In genomic region chr9:135609366-135609955, GRCh38 we compare ENCODE assay signal across 24 cellular contexts. TPM values are rescaled to one million over a fixed set of nuclear protein-coding genes. Genes with fewer than 3 reads are reported as not detected.
A peak's percentile ranks its signal among the peaks of the same experiment; 100 is the strongest.
DNase-seq lines count a peak whose midpoint lies in the region; ATAC-seq and TF ChIP-seq lines count a peak whose summit lies in the region.
"Had no signal": no experiment of that assay in that cellular context is flagged by ENCODE, and none has a peak within 500 bp of the region (broad histone marks: within the 10 kb centered on the region; RNA-seq: fewer than 3 reads in every experiment).

No MANE protein-coding gene starts in this region.

- peak; percentile 43 for DNase-seq in activated effector memory CD4-positive, alpha-beta T cell treated with anti-CD3 and anti-CD28 coated beads, Interleukin-2, amount 50 U/mL, for 16 hours
- DNase-seq in activated effector memory CD4-positive, alpha-beta T cell treated with Interleukin-2 at 50 U/mL for 16 hours = no peak
- DNase-seq in D341Med (ENCODE audit: low spot score) = peak; percentile 29
- DNase-seq in RWPE2 (ENCODE audit: low spot score) = peak; percentile 21
- peak; percentile 71 for DNase-seq in osteoblast (ENCODE audit: insufficient read length, low spot score, missing footprints)
- no peak for DNase-seq in MG63
- no peak for DNase-seq in SJCRH30
- DNase-seq in ascending aorta (ENCODE audit: low spot score in 2 of 2) = no peak
- DNase-seq: CD4-positive, alpha-beta T cell; COR-L47; DND-41; H9; HFFc6; Kasumi-1; NCI-H1417; NCI-H187 treated with DMSO at 0.1 percent for 48 hours; NCI-H2107; NK-92 treated with Interleukin-12 subunit alpha and Interleukin-12 subunit beta, amount 100 ng/mL, for 24 hours had no signal

- H3K4me2 ChIP-seq in osteoblast (ENCODE audit: insufficient read depth, low read length) = no peak overlapping the region
- H3K4me2 ChIP-seq: BLaER1 had no signal

- intact Hi-C loops in ascending aorta (cut with DNase I) = loop anchor here (10.0 kb wide), 1 partner anchor 675 kb away; no protein-coding TSS in a partner anchor

- peaks cover 9% of the 10 kb centered on the region for H3K27me3 ChIP-seq in RWPE2 (ENCODE audit: insufficient read depth, poor library complexity, severe bottlenecking)
- H3K27me3 ChIP-seq in osteoblast (ENCODE audit: insufficient read depth, low read length) = peaks cover 2% of the 10 kb centered on the region
- no peaks in the 10 kb centered on the region for H3K27me3 ChIP-seq in MG63
- peaks cover 5% of the 10 kb centered on the region for H3K27me3 ChIP-seq in SJCRH30
- H3K27me3 ChIP-seq in ascending aorta = no peaks in the 10 kb centered on the region
- H3K27me3 ChIP-seq: BLaER1 had no signal

- H3K36me3 ChIP-seq in RWPE2 (ENCODE audit: low read depth) = no peaks in the 10 kb centered on the region
- no peaks in the 10 kb centered on the region for H3K36me3 ChIP-seq in osteoblast (ENCODE audit: insufficient read depth, low read length)
- no peaks in the 10 kb centered on the region for H3K36me3 ChIP-seq in MG63
- no peaks in the 10 kb centered on the region for H3K36me3 ChIP-seq in SJCRH30
- H3K36me3 ChIP-seq in ascending aorta = no peaks in the 10 kb centered on the region
- H3K36me3 ChIP-seq: BLaER1 had no signal

- H3K9me3 ChIP-seq in RWPE2 (ENCODE audit: severe bottlenecking) (no peaks in the 10 kb centered on the region), osteoblast (ENCODE audit: low read depth, low read length) (no peaks in the 10 kb centered on the region), MG63 (no peaks in the 10 kb centered on the region), SJCRH30 (replicated peaks) (no peaks in the 10 kb centered on the region), ascending aorta (no peaks in the 10 kb centered on the region)
- H3K9me3 ChIP-seq: BLaER1 had no signal

- H3K4me1 ChIP-seq in RWPE2 (ENCODE audit: insufficient read depth, poor library complexity, severe bottlenecking) = no peaks in the 10 kb centered on the region
- H3K4me1 ChIP-seq in osteoblast (ENCODE audit: insufficient read depth, low read length) = no peaks in the 10 kb centered on the region
- H3K4me1 ChIP-seq in SJCRH30 = no peaks in the 10 kb centered on the region
- no peaks in the 10 kb centered on the region for H3K4me1 ChIP-seq in ascending aorta

- TF ChIP-seq CTCF in RWPE2 (IDR thresholded peaks at IDR 0.05; ENCODE audit: poor library complexity, severe bottlenecking) (no peak), osteoblast (IDR thresholded peaks at IDR 0.05; ENCODE audit: extremely low read depth, low read depth, low read length) (no peak), ascending aorta (IDR thresholded peaks at IDR 0.05) (no peak)

- H4K20me1 ChIP-seq in osteoblast (ENCODE audit: insufficient read depth, low read length) = no peaks in the 10 kb centered on the region
- H4K20me1 ChIP-seq: BLaER1 had no signal

- H3K79me2 ChIP-seq in osteoblast (ENCODE audit: insufficient read depth, low read length) = no peaks in the 10 kb centered on the region

- H3K4me3 ChIP-seq in RWPE2 (ENCODE audit: severe bottlenecking) = no peak overlapping the region
- H3K4me3 ChIP-seq in osteoblast (ENCODE audit: insufficient read depth, low read length) = no peak overlapping the region
- no peak overlapping the region for H3K4me3 ChIP-seq in MG63
- H3K4me3 ChIP-seq in SJCRH30 = no peak overlapping the region
- H3K4me3 ChIP-seq in ascending aorta = no peak overlapping the region
- H3K4me3 ChIP-seq: BLaER1, GM12878 had no signal

- no peak overlapping the region for H3K27ac ChIP-seq in RWPE2 (ENCODE audit: poor library complexity, severe bottlenecking)
- no peak overlapping the region for H3K27ac ChIP-seq in osteoblast (ENCODE audit: low read depth, low read length)
- H3K27ac ChIP-seq in SJCRH30 = no peak overlapping the region
- no peak overlapping the region for H3K27ac ChIP-seq in ascending aorta
- H3K27ac ChIP-seq: BLaER1 had no signal

- no peak overlapping the region for H2AFZ ChIP-seq in osteoblast (ENCODE audit: low read length)

- no peak; the same call in 2 of the 3 replicates for ATAC-seq in RWPE2 (ENCODE audit: low read depth)
- ATAC-seq: GM12878, Panc1 had no signal

RNA-seq across cellular contexts. Expression of gene GLT6D1, which starts 29.9 kb away (rescaled TPM):
- total RNA-seq in osteoblast = not detected in 2 replicates
- total RNA-seq in MG63 (2014; rRNA removed; shearing (Covaris generic); ENCODE audit: low replicate concordance) = not detected in 2 replicates
- not detected in 2 replicates for total RNA-seq in SJCRH30 (2014; rRNA removed; shearing (Covaris generic))
- not detected for total RNA-seq in ascending aorta
- total RNA-seq: CD4-positive, alpha-beta T cell; GM12878; H9; HFFc6; MCF 10A; NCI-H460; SK-MEL-5 had no signal

RNA-seq across cellular contexts. Expression of gene PAEP, which starts 47.9 kb away (rescaled TPM):
- total RNA-seq in osteoblast = not detected in 2 replicates
- total RNA-seq in MG63 (2014; rRNA removed; shearing (Covaris generic); ENCODE audit: low replicate concordance) = not detected in 2 replicates
- not detected in 2 replicates for total RNA-seq in SJCRH30 (2014; rRNA removed; shearing (Covaris generic))
- total RNA-seq in ascending aorta = not detected
- total RNA-seq: CD4-positive, alpha-beta T cell; GM12878; H9; HFFc6; MCF 10A had no signal

RNA-seq across cellular contexts. Expression of gene LCN9, which starts 53.6 kb away (rescaled TPM):
- total RNA-seq in osteoblast (not detected in 2 replicates), ascending aorta (not detected)
- total RNA-seq in MG63 (2014; rRNA removed; shearing (Covaris generic); ENCODE audit: low replicate concordance) = not detected in 2 replicates
- not detected in 2 replicates for total RNA-seq in SJCRH30 (2014; rRNA removed; shearing (Covaris generic))
- total RNA-seq: CD4-positive, alpha-beta T cell; GM12878; HFFc6; MCF 10A; NCI-H460; SK-MEL-5 had no signal

Comparison
In these comparisons a context has a peak if more than half of its experiments do, and no peak if none do; other contexts are left out.
1. DNase-seq: peak in activated effector memory CD4-positive, alpha-beta T cell treated with anti-CD3 and anti-CD28 coated beads, Interleukin-2, amount 50 U/mL, for 16 hours (single experiment), D341Med (single experiment), RWPE2 (single experiment) and osteoblast (single experiment); none in activated effector memory CD4-positive, alpha-beta T cell treated with Interleukin-2 at 50 U/mL for 16 hours (single experiment), MG63 (single experiment), SJCRH30 (0 of 2) and ascending aorta (0 of 2).